10 cellular contexts compared by ENCODE assay signal in the genomic region with DNA sequence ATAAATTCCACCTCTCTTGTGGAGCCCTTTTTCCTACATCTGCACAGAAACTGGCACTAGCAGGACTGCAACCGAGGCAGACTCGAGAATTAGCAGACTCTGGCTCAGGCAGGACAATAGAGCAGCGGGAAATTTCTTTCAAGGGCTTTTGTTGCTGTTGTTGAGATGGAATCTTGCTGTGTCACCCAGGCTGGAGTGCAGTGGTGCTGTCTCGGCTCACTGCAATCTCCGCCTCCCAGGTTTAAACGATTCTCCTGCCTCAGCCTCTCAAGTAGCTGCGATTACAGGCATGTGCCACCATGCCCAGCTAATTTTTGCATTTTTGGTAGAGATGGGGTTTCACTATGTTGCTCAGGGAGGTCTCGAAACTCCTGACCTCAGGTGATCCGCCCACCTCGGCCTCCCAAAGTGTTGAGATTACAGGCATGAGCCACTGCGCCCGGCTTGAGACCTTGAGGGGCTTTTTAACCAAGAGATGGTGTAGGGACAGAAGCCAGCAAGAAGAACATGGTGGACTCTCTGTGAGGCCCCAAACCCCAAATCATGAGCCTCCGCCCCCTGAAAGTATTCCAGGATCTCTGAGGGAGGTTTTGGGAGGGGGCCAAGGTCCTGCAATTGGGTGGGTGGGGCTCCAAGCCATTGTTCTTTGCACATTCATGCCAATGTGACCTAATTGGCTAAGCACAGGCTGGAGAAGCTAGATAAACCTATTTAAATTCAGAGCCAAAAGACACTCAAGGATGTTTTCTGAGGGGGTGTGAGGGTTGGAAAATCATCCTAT. TPM values are rescaled to one million over a fixed set of nuclear protein-coding genes. Genes with fewer than 3 reads are reported as not detected.
DNase-seq lines count a peak whose midpoint lies in the region; ATAC-seq and TF ChIP-seq lines count a peak whose summit lies in the region.
"Had no signal": no experiment of that assay in that cellular context is flagged by ENCODE, and none has a peak within 500 bp of the region (broad histone marks: within the 10 kb centered on the region; RNA-seq: fewer than 3 reads in every experiment).

No MANE protein-coding gene starts in this region.

- H3K27me3 Mint-ChIP-seq in neural crest cell (ENCODE audit: low read depth): no peaks in the 10 kb centered on the region
- H3K27me3 Mint-ChIP-seq in activated T-helper 17 cell treated with anti-CD3 and anti-CD28 coated beads, Interleukin-2, amount 50 U/mL, for 72 hours: peaks cover 6% of the 10 kb centered on the region

- peak overlapping the region; percentile 23 for H3K4me3 Mint-ChIP-seq in neural crest cell
- no peak overlapping the region for H3K4me3 Mint-ChIP-seq in activated T-helper 17 cell treated with anti-CD3 and anti-CD28 coated beads, Interleukin-2, amount 50 U/mL, for 72 hours
- H3K4me3 Mint-ChIP-seq: activated naive CD4-positive, alpha-beta T cell treated with anti-CD3 and anti-CD28 coated beads, Interleukin-2, amount 10 ng/mL, durations not matched to agents 7 days and 5 days had no signal

- H3K9me3 Mint-ChIP-seq in neural crest cell: no peaks in the 10 kb centered on the region
- H3K9me3 Mint-ChIP-seq in activated T-helper 17 cell treated with anti-CD3 and anti-CD28 coated beads, Interleukin-2, amount 50 U/mL, for 72 hours: no peaks in the 10 kb centered on the region
- H3K9me3 Mint-ChIP-seq: activated naive CD4-positive, alpha-beta T cell treated with anti-CD3 and anti-CD28 coated beads, Interleukin-2, amount 10 ng/mL, durations not matched to agents 7 days and 5 days had no signal

- DNase-seq in NCI-H2107 treated with DMSO at 0.1 percent for 48 hours (lab: John Stamatoyannopoulos, UW; ENCODE audit: unreplicated experiment) (peak; percentile 92), neural crest cell (ENCODE audit: low read depth, low spot score) (no peak)
- DNase-seq: cortex of kidney had no signal

- H3K27ac ChIP-seq in cingulate gyrus (ENCODE audit: low read depth, low read length): peak overlapping the region; percentile 60
- H3K27ac ChIP-seq: GM23248 had no signal

- H3K27ac Mint-ChIP-seq in neural crest cell (ENCODE audit: unreplicated experiment): peak overlapping the region; percentile 86
- no peak overlapping the region for H3K27ac Mint-ChIP-seq in activated T-helper 17 cell treated with anti-CD3 and anti-CD28 coated beads, Interleukin-2, amount 50 U/mL, for 72 hours
- H3K27ac Mint-ChIP-seq: activated naive CD4-positive, alpha-beta T cell treated with anti-CD3 and anti-CD28 coated beads, Interleukin-2, amount 10 ng/mL, durations not matched to agents 7 days and 5 days had no signal

- ATAC-seq in GM21786 (IDR thresholded peaks at IDR 0.05; ENCODE audit: unreplicated experiment) (peak; percentile 12), HG03135 (IDR thresholded peaks at IDR 0.05; ENCODE audit: unreplicated experiment) (no peak), HG02623 (IDR thresholded peaks at IDR 0.05; ENCODE audit: unreplicated experiment) (no peak)
- no peak for ATAC-seq in activated T-helper 17 cell treated with anti-CD3 and anti-CD28 coated beads, Interleukin-2, amount 50 U/mL, for 72 hours (replicated peaks)

- H3K36me3 Mint-ChIP-seq in neural crest cell (ENCODE audit: low read depth): peaks cover 3% of the 10 kb centered on the region
- no peaks in the 10 kb centered on the region for H3K36me3 Mint-ChIP-seq in activated T-helper 17 cell treated with anti-CD3 and anti-CD28 coated beads, Interleukin-2, amount 50 U/mL, for 72 hours (ENCODE audit: low read depth)
- H3K36me3 Mint-ChIP-seq: activated naive CD4-positive, alpha-beta T cell treated with anti-CD3 and anti-CD28 coated beads, Interleukin-2, amount 10 ng/mL, durations not matched to agents 7 days and 5 days had no signal

- peaks cover 17% of the 10 kb centered on the region for H3K4me1 Mint-ChIP-seq in neural crest cell
- no peaks in the 10 kb centered on the region for H3K4me1 Mint-ChIP-seq in activated T-helper 17 cell treated with anti-CD3 and anti-CD28 coated beads, Interleukin-2, amount 50 U/mL, for 72 hours
- H3K4me1 Mint-ChIP-seq: activated naive CD4-positive, alpha-beta T cell treated with anti-CD3 and anti-CD28 coated beads, Interleukin-2, amount 10 ng/mL, durations not matched to agents 7 days and 5 days had no signal

- no peak for TF ChIP-seq CTCF in neural crest cell (conservative IDR thresholded peaks at IDR 0.05)

RNA-seq across cellular contexts. Expression of gene EPCAM, which starts 34.6 kb away (rescaled TPM):
- 4.5 and 7.6 TPM in 2 replicates for total RNA-seq in neural crest cell
- total RNA-seq in activated T-helper 17 cell treated with anti-CD3 and anti-CD28 coated beads, Interleukin-2, amount 50 U/mL, for 72 hours: under 1 TPM in 1 of 2 donors, not detected in 1; 0.19 TPM
